In the genomic region with DNA sequence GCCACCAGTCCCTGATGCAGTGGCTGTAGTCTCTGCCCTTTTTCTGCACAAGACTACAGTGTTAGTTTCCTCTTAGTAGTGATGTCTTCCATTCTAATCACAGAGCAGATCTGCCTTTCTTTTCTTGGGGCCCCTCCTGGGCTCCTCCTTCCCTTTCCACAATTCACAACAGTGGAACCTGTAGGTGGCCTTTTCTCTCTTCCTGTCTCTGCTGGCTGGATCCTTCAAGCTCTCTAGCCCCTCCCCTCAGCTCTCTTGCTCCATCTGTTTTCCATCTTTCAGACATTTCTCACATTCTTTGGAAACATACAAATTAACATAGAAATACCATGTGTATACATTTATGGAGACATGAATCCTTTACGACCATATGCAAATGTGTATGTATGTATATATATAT, we compare ENCODE assay signal across 14 cellular contexts. TPM values are rescaled to one million over a fixed set of nuclear protein-coding genes. Genes with fewer than 3 reads are reported as not detected.
DNase-seq lines count a peak whose midpoint lies in the region; ATAC-seq and TF ChIP-seq lines count a peak whose summit lies in the region.
"Had no signal": no experiment of that assay in that cellular context is flagged by ENCODE, and none has a peak within 500 bp of the region (broad histone marks: within the 10 kb centered on the region; RNA-seq: fewer than 3 reads in every experiment).

No MANE protein-coding gene starts in this region.

- H4K91ac ChIP-seq in mesenchymal stem cell (ENCODE audit: low read length) = no peak overlapping the region

- H3K36me3 ChIP-seq in HUES48 (ENCODE audit: control insufficient read depth, insufficient read depth, low read length) = no peaks in the 10 kb centered on the region
- peaks cover 2% of the 10 kb centered on the region for H3K36me3 ChIP-seq in endodermal cell (ENCODE audit: control insufficient read depth, insufficient read depth, low read length)
- no peaks in the 10 kb centered on the region for H3K36me3 ChIP-seq in mesenchymal stem cell (ENCODE audit: control insufficient read depth in 1 of 2, insufficient read depth in 2 of 2, low read depth in 1 of 2, low read length in 2 of 2)
- H3K36me3 ChIP-seq: Peyer's patch had no signal

- H2BK12ac ChIP-seq in mesenchymal stem cell (ENCODE audit: low read length in 2 of 2) = no peak overlapping the region

- H3K4me2 ChIP-seq in mesenchymal stem cell (ENCODE audit: low read length, poor library complexity, severe bottlenecking) = peak overlapping the region; percentile 73

- peak; percentile 55 for DNase-seq in ACHN
- no peak for DNase-seq in endodermal cell
- peak; percentile 19 for DNase-seq in mesenchymal stem cell
- DNase-seq in activated CD8-positive, alpha-beta memory T cell treated with anti-CD3 and anti-CD28 coated beads for 24 hours = no peak
- no peak for DNase-seq in lower leg skin (ENCODE audit: low spot score in 2 of 2)
- DNase-seq in SW480 (ENCODE audit: low spot score) = no peak
- DNase-seq: activated CD4-positive, alpha-beta T cell treated with anti-CD3 and anti-CD28 coated beads for 48 hours; CD4-positive, CD25-positive, alpha-beta regulatory T cell; NCI-H1048; Peyer's patch; stimulated activated naive CD4-positive, alpha-beta T cell had no signal

- peak overlapping the region; percentile 72 for H3K27ac Mint-ChIP-seq in endodermal cell
- H3K27ac Mint-ChIP-seq: CD4-positive, CD25-positive, alpha-beta regulatory T cell had no signal

- no CpG with 5 or more reads among the region's 1 CpG for WGBS in endodermal cell (ENCODE audit: insufficient coverage in 1 of 2, insufficient read length in 1 of 2), 2 experiments
- no CpG with 5 or more reads among the region's 1 CpG for WGBS in mesenchymal stem cell
- WGBS in lower leg skin, 2 donors = 43 to 47% methylated on average over 1 of the region's 1 CpG

- peak overlapping the region; percentile 56 for H3K4me3 ChIP-seq in HUES48 (ENCODE audit: low read depth, low read length)
- H3K4me3 ChIP-seq in endodermal cell (ENCODE audit: low read length) = no peak overlapping the region
- H3K4me3 ChIP-seq in mesenchymal stem cell (ENCODE audit: insufficient read depth in 1 of 2, low read depth in 1 of 2, low read length in 2 of 2) = peak overlapping the region; percentile 59 to 73
- no peak overlapping the region for H3K4me3 ChIP-seq in lower leg skin (ENCODE audit: low read depth, poor library complexity, severe bottlenecking)

- no peak overlapping the region for H3K23ac ChIP-seq in mesenchymal stem cell (ENCODE audit: low read length in 2 of 2)

- H3K4me1 ChIP-seq in HUES48 (ENCODE audit: control insufficient read depth, insufficient read depth, low read length) (0 out of 2 replicates have a peak, but pooled peaks cover 4% of the 10 kb centered on the region), endodermal cell (ENCODE audit: control insufficient read depth, insufficient read depth, low read length) (no peaks in the 10 kb centered on the region), mesenchymal stem cell (ENCODE audit: control insufficient read depth, insufficient read depth, low read depth, low read length) (peaks cover 5% of the 10 kb centered on the region)
- H3K4me1 ChIP-seq: Peyer's patch had no signal

- H3K4me1 Mint-ChIP-seq in endodermal cell = no peaks in the 10 kb centered on the region

- H3K14ac ChIP-seq in mesenchymal stem cell (ENCODE audit: low read length in 2 of 2) = no peak overlapping the region

- ATAC-seq in HG03039 (IDR thresholded peaks at IDR 0.05; ENCODE audit: unreplicated experiment) = no peak

- H3K27ac ChIP-seq in HUES48 (ENCODE audit: low read depth, low read length) = peak overlapping the region; percentile 69
- no peak overlapping the region for H3K27ac ChIP-seq in endodermal cell (ENCODE audit: low read depth, low read length)
- no peak overlapping the region for H3K27ac ChIP-seq in mesenchymal stem cell (ENCODE audit: low read length, poor library complexity, severe bottlenecking)
- H3K27ac ChIP-seq: Peyer's patch had no signal

- H3K27me3 ChIP-seq in HUES48 (ENCODE audit: control insufficient read depth, insufficient read depth, low read length) (no peaks in the 10 kb centered on the region), endodermal cell (ENCODE audit: control insufficient read depth, insufficient read depth, low read length, poor library complexity, severe bottlenecking) (no peaks in the 10 kb centered on the region), mesenchymal stem cell (ENCODE audit: control insufficient read depth in 1 of 2, insufficient read depth in 1 of 2, low read length in 2 of 2) (no peaks in the 10 kb centered on the region)
- H3K27me3 ChIP-seq: Peyer's patch had no signal

- no peak for TF ChIP-seq POLR2A in lower leg skin (IDR thresholded peaks at IDR 0.05)

- no peak overlapping the region for H2BK120ac ChIP-seq in mesenchymal stem cell (ENCODE audit: low read depth, low read length)

- H3K9ac ChIP-seq in HUES48 (ENCODE audit: low read depth, low read length) = peak overlapping the region; percentile 26; the same call in 1 of the 2 replicates
- no peak overlapping the region for H3K9ac ChIP-seq in endodermal cell (ENCODE audit: extremely low read depth, low read length, poor library complexity, severe bottlenecking)
- peak overlapping the region; percentile 70 for H3K9ac ChIP-seq in mesenchymal stem cell (ENCODE audit: low read length)

- TF ChIP-seq CTCF in endodermal cell (conservative IDR thresholded peaks at IDR 0.05) (no peak), lower leg skin (IDR thresholded peaks at IDR 0.05) (no peak)

- peak overlapping the region in 1 of 2 experiments; percentile 21 for H3K18ac ChIP-seq in mesenchymal stem cell (ENCODE audit: low read depth in 1 of 2, low read length in 2 of 2)

- H3K79me1 ChIP-seq in mesenchymal stem cell (replicated peaks; ENCODE audit: low read length, poor library complexity, severe bottlenecking) = no peaks in the 10 kb centered on the region

- intact Hi-C loops in lower leg skin (cut with DNase I; ENCODE audit: low total_unique reads) = no loop called here

- H2AK5ac ChIP-seq in mesenchymal stem cell (ENCODE audit: low read length, severe bottlenecking) = no peak overlapping the region

- peak overlapping the region; percentile 47 for H4K8ac ChIP-seq in mesenchymal stem cell (ENCODE audit: low read length)

- no peak overlapping the region for H2AFZ ChIP-seq in mesenchymal stem cell (ENCODE audit: low read depth, low read length)

- H3K9me3 Mint-ChIP-seq in endodermal cell = peaks cover 59% of the 10 kb centered on the region
- H3K9me3 Mint-ChIP-seq: CD4-positive, CD25-positive, alpha-beta regulatory T cell had no signal

- H3K4me3 Mint-ChIP-seq in endodermal cell = peak overlapping the region; percentile 50
- H3K4me3 Mint-ChIP-seq: CD4-positive, CD25-positive, alpha-beta regulatory T cell had no signal

- H2BK5ac ChIP-seq in mesenchymal stem cell (ENCODE audit: low read depth, low read length, poor library complexity, severe bottlenecking) = no peak overlapping the region

- in situ Hi-C loops in ACHN (cut with HindIII; ENCODE audit: low pct_ligation_motif_present, low pct_unique_long_range_greater_than_20kb, low sequenced_read_pairs) = no loop called here

- no peaks in the 10 kb centered on the region for H3K27me3 Mint-ChIP-seq in endodermal cell (ENCODE audit: insufficient read depth)
- H3K27me3 Mint-ChIP-seq: CD4-positive, CD25-positive, alpha-beta regulatory T cell had no signal

- H3K9me3 ChIP-seq in HUES48 (ENCODE audit: control insufficient read depth, insufficient read depth, low read length) (peaks cover 11% of the 10 kb centered on the region), endodermal cell (ENCODE audit: control insufficient read depth, low read length) (no peaks in the 10 kb centered on the region), mesenchymal stem cell (ENCODE audit: control insufficient read depth, low read length) (no peaks in the 10 kb centered on the region)
- H3K9me3 ChIP-seq: Peyer's patch had no signal

- no peak overlapping the region for H2BK15ac ChIP-seq in mesenchymal stem cell (ENCODE audit: low read depth, poor library complexity, severe bottlenecking)

- H3K36me3 Mint-ChIP-seq in endodermal cell (ENCODE audit: low read depth) = peaks cover 2% of the 10 kb centered on the region
- H3K36me3 Mint-ChIP-seq: CD4-positive, CD25-positive, alpha-beta regulatory T cell had no signal

- no peak overlapping the region for H3K4ac ChIP-seq in mesenchymal stem cell (ENCODE audit: low read depth in 1 of 2, low read length in 2 of 2)

RNA-seq across cellular contexts. Expression of a gene that starts 0.3 kb away (rescaled TPM):
- total RNA-seq in endodermal cell (1 to 10 TPM; 1.2 to 1.5 TPM), lower leg skin (under 1 TPM in 1 of 4 donors, not detected in 3; 0.23 TPM)
- 1.2 TPM for polyA plus RNA-seq in endodermal cell (2013, experiment 1 of 2)
- 0.50 TPM for polyA plus RNA-seq in endodermal cell (2013, experiment 2 of 2)
- 0.46 TPM for polyA plus RNA-seq in mesenchymal stem cell (2013, experiment 1 of 2)
- polyA plus RNA-seq in mesenchymal stem cell (2013, experiment 2 of 2) = 0.62 TPM
- total RNA-seq: kidney epithelial cell had no signal

RNA-seq across cellular contexts. Expression of a gene that starts 16.1 kb away (rescaled TPM):
- total RNA-seq in endodermal cell (10 to 100 TPM; 12.0 to 16.4 TPM), lower leg skin (1 to 10 TPM; 1.3 to 7.8 (median 5.9) TPM)
- polyA plus RNA-seq in endodermal cell (2013, experiment 1 of 2) = 13.0 TPM
- 12.0 TPM for polyA plus RNA-seq in endodermal cell (2013, experiment 2 of 2)
- 9.8 TPM for polyA plus RNA-seq in mesenchymal stem cell (2013, experiment 1 of 2)
- 9.2 TPM for polyA plus RNA-seq in mesenchymal stem cell (2013, experiment 2 of 2)

Comparison
In these comparisons a context has a peak if more than half of its experiments do, and no peak if none do; other contexts are left out.
1. DNase-seq: peak in ACHN (single experiment) and mesenchymal stem cell (single experiment); none in endodermal cell (single experiment), activated CD8-positive, alpha-beta memory T cell treated with anti-CD3 and anti-CD28 coated beads for 24 hours (single experiment), lower leg skin (0 of 2) and SW480 (single experiment).
2. H3K4me3 ChIP-seq: peak in HUES48 (single experiment) and mesenchymal stem cell (2 of 2); none in endodermal cell (single experiment) and lower leg skin (single experiment).